26 cellular contexts compared by ENCODE assay signal in the genomic region with DNA sequence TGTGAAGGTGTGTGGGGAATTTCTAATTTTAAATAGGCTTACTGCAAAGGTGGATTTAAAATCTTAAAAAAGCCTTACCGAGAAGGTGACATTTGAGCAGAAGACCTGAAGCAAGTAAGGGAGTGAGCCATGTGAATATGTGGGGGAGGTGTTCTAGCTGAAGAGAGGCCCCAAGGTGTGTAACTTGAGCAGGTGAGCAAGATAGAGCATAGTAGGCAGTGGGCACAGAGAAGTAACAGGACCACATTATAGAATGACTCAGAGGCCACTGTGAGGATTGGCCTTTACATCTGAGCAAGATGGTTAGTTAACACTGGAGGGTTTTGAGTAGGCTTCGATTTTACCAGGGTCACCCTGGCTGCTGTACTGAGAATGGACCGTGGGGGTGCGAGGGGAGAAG. TPM values are rescaled to one million over a fixed set of nuclear protein-coding genes. Genes with fewer than 3 reads are reported as not detected.
A peak's percentile ranks its signal among the peaks of the same experiment; 100 is the strongest.
DNase-seq lines count a peak whose midpoint lies in the region; ATAC-seq and TF ChIP-seq lines count a peak whose summit lies in the region.
"Had no signal": no experiment of that assay in that cellular context is flagged by ENCODE, and none has a peak within 500 bp of the region (broad histone marks: within the 10 kb centered on the region; RNA-seq: fewer than 3 reads in every experiment).

No MANE protein-coding gene starts in this region.

- peaks cover 28% of the 10 kb centered on the region for H3K36me3 Mint-ChIP-seq in activated naive CD8-positive, alpha-beta T cell
- peaks cover 34% of the 10 kb centered on the region for H3K36me3 Mint-ChIP-seq in activated naive CD8-positive, alpha-beta T cell treated with anti-CD3 and anti-CD28 coated beads for 36 hours
- H3K36me3 Mint-ChIP-seq in WTC11: peaks cover 38% of the 10 kb centered on the region

- H3K27ac ChIP-seq in foreskin keratinocyte: no peak overlapping the region
- H3K27ac ChIP-seq: ascending aorta; BLaER1 treated with 17β-estradiol and CSF1 and Interleukin-3, amounts not matched to agents 10 nM and 100 nM; PC-9; prostate gland; stomach; thyroid gland; vagina; WERI-Rb-1 had no signal

- H3K27ac Mint-ChIP-seq in activated naive CD8-positive, alpha-beta T cell: peak overlapping the region; percentile 64
- H3K27ac Mint-ChIP-seq in activated naive CD8-positive, alpha-beta T cell treated with anti-CD3 and anti-CD28 coated beads for 36 hours: no peak overlapping the region
- peak overlapping the region; percentile 9; the same call in 1 of the 2 replicates for H3K27ac Mint-ChIP-seq in WTC11
- H3K27ac Mint-ChIP-seq: activated naive CD4-positive, alpha-beta T cell treated with anti-CD3 and anti-CD28 coated beads, Interleukin-2, amount 10 ng/mL, durations not matched to agents 7 days and 5 days had no signal

- no peak for DNase-seq in activated naive CD8-positive, alpha-beta T cell treated with anti-CD3 and anti-CD28 coated beads for 36 hours
- no peak for DNase-seq in WTC11 (ENCODE audit: low spot score)
- no peak for DNase-seq in foreskin keratinocyte
- no peak for DNase-seq in stimulated activated naive CD8-positive, alpha-beta T cell treated with anti-CD3 and anti-CD28 coated beads, Interleukin-15, Interleukin-2, amounts not matched to agents 100 U/mL and 50 U/mL, for 24 hours
- no peak for DNase-seq in stimulated activated CD4-positive, alpha-beta T cell treated with anti-CD3 and anti-CD28 coated beads, Interleukin-4, amount 100 ng/mL, for 24 hours
- DNase-seq in left colon: no peak
- DNase-seq: activated naive CD4-positive, alpha-beta T cell treated with anti-CD3 and anti-CD28 coated beads, Interleukin-2, amount 10 ng/mL, durations not matched to agents 7 days and 5 days; activated T-cell treated with anti-CD3 and anti-CD28 coated beads, Interleukin-2, amount 50 U/mL, for 4 hours; cortex of kidney; DND-41; foreskin fibroblast; KG1; NK-92 treated with Interleukin-12 subunit alpha and Interleukin-12 subunit beta, amount 100 ng/mL, for 24 hours; PC-9; SHP77; stomach; T-helper 9 cell; thyroid gland; WERI-Rb-1 had no signal

- H3K27me3 Mint-ChIP-seq in activated naive CD8-positive, alpha-beta T cell: no peaks in the 10 kb centered on the region
- no peaks in the 10 kb centered on the region for H3K27me3 Mint-ChIP-seq in activated naive CD8-positive, alpha-beta T cell treated with anti-CD3 and anti-CD28 coated beads for 36 hours
- H3K27me3 Mint-ChIP-seq in WTC11 (ENCODE audit: low read depth): no peaks in the 10 kb centered on the region
- H3K27me3 Mint-ChIP-seq: activated naive CD4-positive, alpha-beta T cell treated with anti-CD3 and anti-CD28 coated beads, Interleukin-2, amount 10 ng/mL, durations not matched to agents 7 days and 5 days had no signal

- ATAC-seq in WTC11 (no peak), foreskin keratinocyte (peak; percentile 41), GM18519 (IDR thresholded peaks at IDR 0.05; ENCODE audit: low FRiP score, unreplicated experiment) (no peak), left colon (no peak)
- peak; percentile 72 for ATAC-seq in stimulated activated naive CD8-positive, alpha-beta T cell treated with anti-CD3 and anti-CD28 coated beads, Interleukin-15, Interleukin-2, amounts not matched to agents 100 U/mL and 50 U/mL, for 24 hours
- ATAC-seq: activated T-cell treated with anti-CD3 and anti-CD28 coated beads, Interleukin-2, amount 50 U/mL, for 4 hours; esophagus mucosa had no signal

- POLR2A ChIA-PET in WTC11 (lab: Charles Lee): no interaction called here

- intact Hi-C loops in left colon (cut with DNase I, micrococcal nuclease): no loop called here

- no peaks in the 10 kb centered on the region for H3K27me3 ChIP-seq in foreskin keratinocyte
- H3K27me3 ChIP-seq: ascending aorta; BLaER1 treated with 17β-estradiol and CSF1 and Interleukin-3, amounts not matched to agents 10 nM and 100 nM; stomach; thyroid gland; vagina had no signal

- no peaks in the 10 kb centered on the region for H3K9me3 Mint-ChIP-seq in activated naive CD8-positive, alpha-beta T cell (ENCODE audit: low read depth)
- no peaks in the 10 kb centered on the region for H3K9me3 Mint-ChIP-seq in activated naive CD8-positive, alpha-beta T cell treated with anti-CD3 and anti-CD28 coated beads for 36 hours
- no peaks in the 10 kb centered on the region for H3K9me3 Mint-ChIP-seq in WTC11
- H3K9me3 Mint-ChIP-seq: activated T-cell treated with anti-CD3 and anti-CD28 coated beads, Interleukin-2, amount 50 U/mL, for 4 hours had no signal

- no peak overlapping the region for H3K4me3 Mint-ChIP-seq in activated naive CD8-positive, alpha-beta T cell
- H3K4me3 Mint-ChIP-seq in activated naive CD8-positive, alpha-beta T cell treated with anti-CD3 and anti-CD28 coated beads for 36 hours: no peak overlapping the region
- no peak overlapping the region for H3K4me3 Mint-ChIP-seq in WTC11
- H3K4me3 Mint-ChIP-seq: activated naive CD4-positive, alpha-beta T cell treated with anti-CD3 and anti-CD28 coated beads, Interleukin-2, amount 10 ng/mL, durations not matched to agents 7 days and 5 days; activated T-cell treated with anti-CD3 and anti-CD28 coated beads, Interleukin-2, amount 50 U/mL, for 4 hours had no signal

- CTCF ChIA-PET in WTC11 (lab: Charles Lee): no interaction called here

- peaks cover 43% of the 10 kb centered on the region for H3K4me1 Mint-ChIP-seq in activated naive CD8-positive, alpha-beta T cell (ENCODE audit: low read depth)
- peaks cover 28% of the 10 kb centered on the region for H3K4me1 Mint-ChIP-seq in activated naive CD8-positive, alpha-beta T cell treated with anti-CD3 and anti-CD28 coated beads for 36 hours
- H3K4me1 Mint-ChIP-seq in WTC11: peaks cover 7% of the 10 kb centered on the region

- no peak for TF ChIP-seq CTCF in WTC11 (IDR thresholded peaks at IDR 0.05)
- TF ChIP-seq CTCF in foreskin keratinocyte (conservative IDR thresholded peaks at IDR 0.05): no peak

- H3K4me1 ChIP-seq in foreskin keratinocyte: no peaks in the 10 kb centered on the region
- H3K4me1 ChIP-seq: ascending aorta, prostate gland, stomach, thyroid gland, vagina had no signal

TF ChIP-seq in WTC11, 78 proteins besides CTCF, POLR2A, EP300 and RAD21 (continues in another document):
- TF ChIP-seq RELA (CRISPR knock-in tag; IDR thresholded peaks at IDR 0.05; ENCODE audit: borderline replicate concordance): no peak
- TF ChIP-seq NFYB (CRISPR knock-in tag; conservative IDR thresholded peaks at IDR 0.05; ENCODE audit: low read depth): no peak
- TF ChIP-seq GTF2I (CRISPR knock-in tag; conservative IDR thresholded peaks at IDR 0.05): no peak
- TF ChIP-seq ZBTB21 (CRISPR knock-in tag; IDR thresholded peaks at IDR 0.05; ENCODE audit: borderline replicate concordance): no peak
- TF ChIP-seq NR1H2 (CRISPR knock-in tag; IDR thresholded peaks at IDR 0.05): no peak
- TF ChIP-seq, protein P1, sequence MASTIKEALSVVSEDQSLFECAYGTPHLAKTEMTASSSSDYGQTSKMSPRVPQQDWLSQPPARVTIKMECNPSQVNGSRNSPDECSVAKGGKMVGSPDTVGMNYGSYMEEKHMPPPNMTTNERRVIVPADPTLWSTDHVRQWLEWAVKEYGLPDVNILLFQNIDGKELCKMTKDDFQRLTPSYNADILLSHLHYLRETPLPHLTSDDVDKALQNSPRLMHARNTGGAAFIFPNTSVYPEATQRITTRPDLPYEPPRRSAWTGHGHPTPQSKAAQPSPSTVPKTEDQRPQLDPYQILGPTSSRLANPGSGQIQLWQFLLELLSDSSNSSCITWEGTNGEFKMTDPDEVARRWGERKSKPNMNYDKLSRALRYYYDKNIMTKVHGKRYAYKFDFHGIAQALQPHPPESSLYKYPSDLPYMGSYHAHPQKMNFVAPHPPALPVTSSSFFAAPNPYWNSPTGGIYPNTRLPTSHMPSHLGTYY (CRISPR knock-in tag; IDR thresholded peaks at IDR 0.05): no peak
- TF ChIP-seq KAT7 (CRISPR knock-in tag; IDR thresholded peaks at IDR 0.05; ENCODE audit: borderline replicate concordance): no peak
- TF ChIP-seq, protein P2, sequence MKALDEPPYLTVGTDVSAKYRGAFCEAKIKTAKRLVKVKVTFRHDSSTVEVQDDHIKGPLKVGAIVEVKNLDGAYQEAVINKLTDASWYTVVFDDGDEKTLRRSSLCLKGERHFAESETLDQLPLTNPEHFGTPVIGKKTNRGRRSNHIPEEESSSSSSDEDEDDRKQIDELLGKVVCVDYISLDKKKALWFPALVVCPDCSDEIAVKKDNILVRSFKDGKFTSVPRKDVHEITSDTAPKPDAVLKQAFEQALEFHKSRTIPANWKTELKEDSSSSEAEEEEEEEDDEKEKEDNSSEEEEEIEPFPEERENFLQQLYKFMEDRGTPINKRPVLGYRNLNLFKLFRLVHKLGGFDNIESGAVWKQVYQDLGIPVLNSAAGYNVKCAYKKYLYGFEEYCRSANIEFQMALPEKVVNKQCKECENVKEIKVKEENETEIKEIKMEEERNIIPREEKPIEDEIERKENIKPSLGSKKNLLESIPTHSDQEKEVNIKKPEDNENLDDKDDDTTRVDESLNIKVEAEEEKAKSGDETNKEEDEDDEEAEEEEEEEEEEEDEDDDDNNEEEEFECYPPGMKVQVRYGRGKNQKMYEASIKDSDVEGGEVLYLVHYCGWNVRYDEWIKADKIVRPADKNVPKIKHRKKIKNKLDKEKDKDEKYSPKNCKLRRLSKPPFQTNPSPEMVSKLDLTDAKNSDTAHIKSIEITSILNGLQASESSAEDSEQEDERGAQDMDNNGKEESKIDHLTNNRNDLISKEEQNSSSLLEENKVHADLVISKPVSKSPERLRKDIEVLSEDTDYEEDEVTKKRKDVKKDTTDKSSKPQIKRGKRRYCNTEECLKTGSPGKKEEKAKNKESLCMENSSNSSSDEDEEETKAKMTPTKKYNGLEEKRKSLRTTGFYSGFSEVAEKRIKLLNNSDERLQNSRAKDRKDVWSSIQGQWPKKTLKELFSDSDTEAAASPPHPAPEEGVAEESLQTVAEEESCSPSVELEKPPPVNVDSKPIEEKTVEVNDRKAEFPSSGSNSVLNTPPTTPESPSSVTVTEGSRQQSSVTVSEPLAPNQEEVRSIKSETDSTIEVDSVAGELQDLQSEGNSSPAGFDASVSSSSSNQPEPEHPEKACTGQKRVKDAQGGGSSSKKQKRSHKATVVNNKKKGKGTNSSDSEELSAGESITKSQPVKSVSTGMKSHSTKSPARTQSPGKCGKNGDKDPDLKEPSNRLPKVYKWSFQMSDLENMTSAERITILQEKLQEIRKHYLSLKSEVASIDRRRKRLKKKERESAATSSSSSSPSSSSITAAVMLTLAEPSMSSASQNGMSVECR (CRISPR knock-in tag; IDR thresholded peaks at IDR 0.05; ENCODE audit: borderline replicate concordance): no peak
- TF ChIP-seq, protein P3, sequence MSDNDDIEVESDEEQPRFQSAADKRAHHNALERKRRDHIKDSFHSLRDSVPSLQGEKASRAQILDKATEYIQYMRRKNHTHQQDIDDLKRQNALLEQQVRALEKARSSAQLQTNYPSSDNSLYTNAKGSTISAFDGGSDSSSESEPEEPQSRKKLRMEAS (CRISPR knock-in tag; IDR thresholded peaks at IDR 0.05): no peak
- no peak for TF ChIP-seq SMAD3 (CRISPR knock-in tag; IDR thresholded peaks at IDR 0.05; ENCODE audit: borderline replicate concordance)

RNA-seq across cellular contexts. Expression of a gene that starts 22.6 kb away (rescaled TPM):
- 10 to 100 TPM; 61.8 to 62.4 TPM for total RNA-seq in activated naive CD8-positive, alpha-beta T cell treated with anti-CD3 and anti-CD28 coated beads for 36 hours
- 81.9 to 84.0 TPM (median 81.9 TPM) in 3 replicates for total RNA-seq in WTC11 (2021)
- total RNA-seq in foreskin keratinocyte: 96.6 and 121 TPM in 2 replicates
- polyA plus RNA-seq in foreskin keratinocyte: 51.5 and 52.5 TPM in 2 replicates
- total RNA-seq in left colon: 100 to 1,000 TPM; 209 to 210 TPM

Comparison
In these comparisons a context has a peak if more than half of its experiments do, and no peak if none do; other contexts are left out.
1. ATAC-seq: peak in foreskin keratinocyte (single experiment) and stimulated activated naive CD8-positive, alpha-beta T cell treated with anti-CD3 and anti-CD28 coated beads, Interleukin-15, Interleukin-2, amounts not matched to agents 100 U/mL and 50 U/mL, for 24 hours (single experiment); none in WTC11 (single experiment), GM18519 (single experiment) and left colon (single experiment).